ENCODE assay signal across 13 cellular contexts in genomic region chrX:23403849-23404248, GRCh38.
DNase-seq lines count a peak whose midpoint lies in the region; ATAC-seq, FAIRE-seq and TF ChIP-seq lines count a peak whose summit lies in the region.
"Had no signal": no experiment of that assay in that cellular context is flagged by ENCODE, and none has a peak within 500 bp of the region (broad histone marks: within the 10 kb centered on the region; RNA-seq: fewer than 3 reads in every experiment).

No MANE protein-coding gene starts in this region.

- TF ChIP-seq POLR2A in K562 (conservative IDR thresholded peaks at IDR 0.05): no peak

- H3K4me3 ChIP-seq in K562 (no peak overlapping the region), mesendoderm (ENCODE audit: low read length) (no peak overlapping the region)

- H3K79me1 ChIP-seq in mesendoderm (ENCODE audit: low read length): no peaks in the 10 kb centered on the region

- H3K9me1 ChIP-seq in K562 (ENCODE audit: control insufficient read depth, insufficient read depth, low read length): no peaks in the 10 kb centered on the region

- in situ Hi-C loops in K562 (cut with MboI): no loop called here

- H3K79me2 ChIP-seq in K562 (ENCODE audit: control insufficient read depth, insufficient read depth, low read length) (no peaks in the 10 kb centered on the region), mesendoderm (ENCODE audit: control insufficient read depth, insufficient read depth, low read length) (no peaks in the 10 kb centered on the region)

- 0% methylated on average over 6 of the region's 6 CpGs for WGBS in K562 (ENCODE audit: insufficient coverage, low coverage, missing lambda C conversion rate)
- WGBS in mesendoderm (ENCODE audit: extremely low coverage, insufficient coverage, low lambda C conversion rate): no CpG with 5 or more reads among the region's 6 CpGs

- BruUV-seq in K562 (replicated peaks; lab: Mats Ljungman, UMichigan): no TSS peak

- H3K56ac ChIP-seq in mesendoderm (ENCODE audit: low read length): no peak overlapping the region

- POLR2A ChIA-PET in K562 (lab: Yijun Ruan, JAX): no interaction called here

- no peak overlapping the region for H4K8ac ChIP-seq in mesendoderm (ENCODE audit: low read depth, low read length)

- no peak for TF ChIP-seq EP300 in K562 (IDR thresholded peaks at IDR 0.05; ENCODE audit: low read length)

- H3K23ac ChIP-seq in mesendoderm (ENCODE audit: low read length): no peak overlapping the region

- H3K27ac Mint-ChIP-seq in CD14-positive monocyte: no peak overlapping the region
- H3K27ac Mint-ChIP-seq: memory B cell; T-helper 1 cell treated with Interleukin-12 subunit alpha and Interleukin-12 subunit beta and Interleukin-4 antibody, amounts not matched to agents 30 μg/mL and 1 μg/mL, for 36 hours had no signal

- no peak overlapping the region for H2BK15ac ChIP-seq in mesendoderm (replicated peaks; ENCODE audit: low read depth)

- H3K36me3 Mint-ChIP-seq in CD14-positive monocyte: no peaks in the 10 kb centered on the region
- H3K36me3 Mint-ChIP-seq: memory B cell had no signal

- no peak overlapping the region for H3K4ac ChIP-seq in mesendoderm (ENCODE audit: low read depth, low read length)

- H3K9ac ChIP-seq in K562 (ENCODE audit: insufficient read depth in 1 of 2, low read depth in 2 of 2, low read length in 2 of 2): no peak overlapping the region
- H3K9ac ChIP-seq in mesendoderm (ENCODE audit: low read length): no peak overlapping the region

- H3K4me1 Mint-ChIP-seq in CD14-positive monocyte: no peaks in the 10 kb centered on the region
- H3K4me1 Mint-ChIP-seq: memory B cell had no signal

- no peaks in the 10 kb centered on the region for H4K20me1 ChIP-seq in K562 (replicated peaks; ENCODE audit: control insufficient read depth, insufficient read depth, low read length)

- no peak overlapping the region for H2BK5ac ChIP-seq in mesendoderm (ENCODE audit: low read length)

- no peak overlapping the region for H2BK120ac ChIP-seq in mesendoderm (ENCODE audit: low read depth, low read length)

- no peak overlapping the region for H3K27ac ChIP-seq in K562 (ENCODE audit: extremely low read depth, low read depth, low read length)
- H3K27ac ChIP-seq in mesendoderm (ENCODE audit: low read depth, low read length): no peak overlapping the region

- CTCF ChIA-PET in K562 (lab: Yijun Ruan, JAX; ENCODE audit: low intra/inter-chr PET ratio): no interaction called here

- H3K27me3 Mint-ChIP-seq in CD14-positive monocyte (ENCODE audit: low read depth in 3 of 3): peaks cover 0 to 5% (median 3%) of the 10 kb centered on the region in 3 donors
- H3K27me3 Mint-ChIP-seq: memory B cell had no signal

- H4K5ac ChIP-seq in mesendoderm (ENCODE audit: low read length): no peak overlapping the region

- H3K4me2 ChIP-seq in K562 (ENCODE audit: insufficient read depth, low read length) (no peak overlapping the region), mesendoderm (ENCODE audit: low read length) (no peak overlapping the region)

- 0 out of 6 replicates have a peak, but pooled peaks of 2 of the 3 experiments have one; percentile 14 to 17 for TF ChIP-seq CTCF in K562 (IDR thresholded peaks at IDR 0.05 in 2 of 3, conservative IDR thresholded peaks at IDR 0.05 in 1 of 3; ENCODE audit: insufficient read depth in 2 of 3, low read depth in 1 of 3, low read length in 3 of 3)
- TF ChIP-seq CTCF in CD14-positive monocyte (IDR thresholded peaks at IDR 0.05): no peak

- no peak overlapping the region for H3K4me3 Mint-ChIP-seq in CD14-positive monocyte
- H3K4me3 Mint-ChIP-seq: memory B cell; T-helper 1 cell treated with Interleukin-12 subunit alpha and Interleukin-12 subunit beta and Interleukin-4 antibody, amounts not matched to agents 30 μg/mL and 1 μg/mL, for 36 hours had no signal

- TF ChIP-seq RAD21 in K562 (CRISPR knock-in tag; conservative IDR thresholded peaks at IDR 0.05 in 1 of 2, IDR thresholded peaks at IDR 0.05 in 1 of 2): no peak

- H3K4me1 ChIP-seq in K562 (replicated peaks in 1 of 2; ENCODE audit: control insufficient read depth in 2 of 2, insufficient read depth in 2 of 2, low read length in 2 of 2): no peaks in the 10 kb centered on the region
- H3K4me1 ChIP-seq in mesendoderm (ENCODE audit: control insufficient read depth, low read depth, low read length): no peaks in the 10 kb centered on the region

- H2AK5ac ChIP-seq in mesendoderm (ENCODE audit: low read length): no peak overlapping the region

- no peaks in the 10 kb centered on the region for H3K36me3 ChIP-seq in K562 (ENCODE audit: control insufficient read depth, insufficient read depth, low read length)
- H3K36me3 ChIP-seq in mesendoderm (ENCODE audit: control insufficient read depth, insufficient read depth, low read length): no peaks in the 10 kb centered on the region

- peak; percentile 5 for DNase-seq in Daoy (ENCODE audit: low read depth)
- peak; percentile 5 for DNase-seq in HPDE6-E6E7 (ENCODE audit: extremely low spot score)
- DNase-seq in K562 (ENCODE audit: extremely low read depth in 1 of 4, low spot score in 3 of 4): no peak
- peak; percentile 35 for DNase-seq in mesendoderm
- no peak for DNase-seq in CD14-positive monocyte (ENCODE audit: low spot score)
- DNase-seq in AML-193 (lab: John Stamatoyannopoulos, UW): no peak
- no peak for DNase-seq in stimulated activated CD4-positive, alpha-beta T cell treated with anti-CD3 and anti-CD28 coated beads, Interleukin-2, amount 100 ng/mL, for 24 hours
- DNase-seq: DMS153; effector memory CD4-positive, alpha-beta T cell; head of caudate nucleus; MM.1S had no signal

- peaks cover 0 to 2% (median 0%) of the 10 kb centered on the region in 7 donors for H3K9me3 Mint-ChIP-seq in CD14-positive monocyte
- H3K9me3 Mint-ChIP-seq: memory B cell; T-helper 1 cell treated with Interleukin-12 subunit alpha and Interleukin-12 subunit beta and Interleukin-4 antibody, amounts not matched to agents 30 μg/mL and 1 μg/mL, for 36 hours had no signal

- no peak overlapping the region for H3K18ac ChIP-seq in mesendoderm (ENCODE audit: low read length)

- FAIRE-seq in K562 (lab: Jason Lieb, UNC): no peak

- ATAC-seq in K562: no peak

- intact Hi-C loops in K562 (cut with micrococcal nuclease): no loop called here
- intact Hi-C loops in CD14-positive monocyte (cut with micrococcal nuclease): no loop called here

- H3K27me3 ChIP-seq in K562 (ENCODE audit: control insufficient read depth in 2 of 2, insufficient read depth in 2 of 2, low read length in 2 of 2): no peaks in the 10 kb centered on the region
- H3K27me3 ChIP-seq in mesendoderm (ENCODE audit: insufficient read depth, low read length, poor library complexity): no peaks in the 10 kb centered on the region

- no peak overlapping the region for H2AFZ ChIP-seq in K562 (ENCODE audit: low read depth, low read length)

- no peaks in the 10 kb centered on the region for H3K9me3 ChIP-seq in K562 (replicated peaks; ENCODE audit: control insufficient read depth, insufficient read depth, low read depth, low read length)

TF ChIP-seq in K562, 482 proteins besides CTCF, POLR2A, EP300 and RAD21 (continues in another document):
- TF ChIP-seq STAT6 (CRISPR knock-in tag; IDR thresholded peaks at IDR 0.05) (no peak), BHLHE40 (IDR thresholded peaks at IDR 0.05; ENCODE audit: low read length) (no peak), ESRRA (IDR thresholded peaks at IDR 0.05; ENCODE audit: borderline replicate concordance, low read depth) (no peak), SPI1 (IDR thresholded peaks at IDR 0.05; ENCODE audit: borderline replicate concordance, low read depth, low read length) (no peak), PKNOX1 (IDR thresholded peaks at IDR 0.05) (no peak)

Comparison
In these comparisons a context has a peak if more than half of its experiments do, and no peak if none do; other contexts are left out.
1. DNase-seq: peak in Daoy (single experiment), HPDE6-E6E7 (single experiment) and mesendoderm (single experiment); none in K562 (0 of 4), CD14-positive monocyte (single experiment), AML-193 (0 of 2) and stimulated activated CD4-positive, alpha-beta T cell treated with anti-CD3 and anti-CD28 coated beads, Interleukin-2, amount 100 ng/mL, for 24 hours (0 of 2).